ENCODE assay signal across 1 cellular context in the genomic region with DNA sequence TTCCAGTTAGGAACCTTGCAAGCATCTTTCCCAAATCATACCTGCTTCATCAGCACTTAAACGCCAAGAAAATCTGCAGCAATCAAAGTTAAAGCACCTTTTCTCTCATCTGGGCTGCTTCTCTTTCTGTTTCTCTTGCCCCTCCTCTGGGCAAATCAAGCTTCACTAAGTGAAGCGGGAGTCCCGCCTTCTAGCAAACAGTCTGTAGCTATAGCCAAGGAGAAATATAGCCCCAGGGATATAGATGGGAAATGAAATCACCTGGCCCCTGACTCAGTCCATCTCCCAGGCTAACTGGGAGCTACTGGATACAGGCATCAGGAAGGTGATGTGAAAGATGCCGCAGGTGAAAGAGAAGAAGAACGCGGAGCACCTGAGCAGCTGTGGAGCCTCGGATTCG.
TF ChIP-seq lines count a peak whose summit lies in the region.

No MANE protein-coding gene starts in this region.

TF ChIP-seq in GM23338, 12 proteins besides CTCF, POLR2A, EP300 and RAD21 (continued from another document):
- TF ChIP-seq, protein P1, sequence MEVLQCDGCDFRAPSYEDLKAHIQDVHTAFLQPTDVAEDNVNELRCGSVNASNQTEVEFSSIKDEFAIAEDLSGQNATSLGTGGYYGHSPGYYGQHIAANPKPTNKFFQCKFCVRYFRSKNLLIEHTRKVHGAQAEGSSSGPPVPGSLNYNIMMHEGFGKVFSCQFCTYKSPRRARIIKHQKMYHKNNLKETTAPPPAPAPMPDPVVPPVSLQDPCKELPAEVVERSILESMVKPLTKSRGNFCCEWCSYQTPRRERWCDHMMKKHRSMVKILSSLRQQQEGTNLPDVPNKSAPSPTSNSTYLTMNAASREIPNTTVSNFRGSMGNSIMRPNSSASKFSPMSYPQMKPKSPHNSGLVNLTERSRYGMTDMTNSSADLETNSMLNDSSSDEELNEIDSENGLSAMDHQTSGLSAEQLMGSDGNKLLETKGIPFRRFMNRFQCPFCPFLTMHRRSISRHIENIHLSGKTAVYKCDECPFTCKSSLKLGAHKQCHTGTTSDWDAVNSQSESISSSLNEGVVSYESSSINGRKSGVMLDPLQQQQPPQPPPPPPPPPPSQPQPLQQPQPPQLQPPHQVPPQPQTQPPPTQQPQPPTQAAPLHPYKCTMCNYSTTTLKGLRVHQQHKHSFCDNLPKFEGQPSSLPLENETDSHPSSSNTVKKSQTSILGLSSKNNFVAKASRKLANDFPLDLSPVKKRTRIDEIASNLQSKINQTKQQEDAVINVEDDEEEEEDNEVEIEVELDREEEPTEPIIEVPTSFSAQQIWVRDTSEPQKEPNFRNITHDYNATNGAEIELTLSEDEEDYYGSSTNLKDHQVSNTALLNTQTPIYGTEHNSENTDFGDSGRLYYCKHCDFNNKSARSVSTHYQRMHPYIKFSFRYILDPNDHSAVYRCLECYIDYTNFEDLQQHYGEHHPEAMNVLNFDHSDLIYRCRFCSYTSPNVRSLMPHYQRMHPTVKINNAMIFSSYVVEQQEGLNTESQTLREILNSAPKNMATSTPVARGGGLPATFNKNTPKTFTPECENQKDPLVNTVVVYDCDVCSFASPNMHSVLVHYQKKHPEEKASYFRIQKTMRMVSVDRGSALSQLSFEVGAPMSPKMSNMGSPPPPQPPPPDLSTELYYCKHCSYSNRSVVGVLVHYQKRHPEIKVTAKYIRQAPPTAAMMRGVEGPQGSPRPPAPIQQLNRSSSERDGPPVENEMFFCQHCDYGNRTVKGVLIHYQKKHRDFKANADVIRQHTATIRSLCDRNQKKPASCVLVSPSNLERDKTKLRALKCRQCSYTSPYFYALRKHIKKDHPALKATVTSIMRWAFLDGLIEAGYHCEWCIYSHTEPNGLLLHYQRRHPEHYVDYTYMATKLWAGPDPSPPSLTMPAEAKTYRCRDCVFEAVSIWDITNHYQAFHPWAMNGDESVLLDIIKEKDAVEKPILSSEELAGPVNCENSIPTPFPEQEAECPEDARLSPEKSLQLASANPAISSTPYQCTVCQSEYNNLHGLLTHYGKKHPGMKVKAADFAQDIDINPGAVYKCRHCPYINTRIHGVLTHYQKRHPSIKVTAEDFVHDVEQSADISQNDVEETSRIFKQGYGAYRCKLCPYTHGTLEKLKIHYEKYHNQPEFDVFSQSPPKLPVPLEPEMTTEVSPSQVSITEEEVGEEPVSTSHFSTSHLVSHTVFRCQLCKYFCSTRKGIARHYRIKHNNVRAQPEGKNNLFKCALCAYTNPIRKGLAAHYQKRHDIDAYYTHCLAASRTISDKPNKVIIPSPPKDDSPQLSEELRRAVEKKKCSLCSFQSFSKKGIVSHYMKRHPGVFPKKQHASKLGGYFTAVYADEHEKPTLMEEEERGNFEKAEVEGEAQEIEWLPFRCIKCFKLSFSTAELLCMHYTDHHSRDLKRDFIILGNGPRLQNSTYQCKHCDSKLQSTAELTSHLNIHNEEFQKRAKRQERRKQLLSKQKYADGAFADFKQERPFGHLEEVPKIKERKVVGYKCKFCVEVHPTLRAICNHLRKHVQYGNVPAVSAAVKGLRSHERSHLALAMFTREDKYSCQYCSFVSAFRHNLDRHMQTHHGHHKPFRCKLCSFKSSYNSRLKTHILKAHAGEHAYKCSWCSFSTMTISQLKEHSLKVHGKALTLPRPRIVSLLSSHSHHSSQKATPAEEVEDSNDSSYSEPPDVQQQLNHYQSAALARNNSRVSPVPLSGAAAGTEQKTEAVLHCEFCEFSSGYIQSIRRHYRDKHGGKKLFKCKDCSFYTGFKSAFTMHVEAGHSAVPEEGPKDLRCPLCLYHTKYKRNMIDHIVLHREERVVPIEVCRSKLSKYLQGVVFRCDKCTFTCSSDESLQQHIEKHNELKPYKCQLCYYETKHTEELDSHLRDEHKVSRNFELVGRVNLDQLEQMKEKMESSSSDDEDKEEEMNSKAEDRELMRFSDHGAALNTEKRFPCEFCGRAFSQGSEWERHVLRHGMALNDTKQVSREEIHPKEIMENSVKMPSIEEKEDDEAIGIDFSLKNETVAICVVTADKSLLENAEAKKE (CRISPR knock-in tag; IDR thresholded peaks at IDR 0.05): no peak
- TF ChIP-seq CREB1 (CRISPR knock-in tag; IDR thresholded peaks at IDR 0.05; ENCODE audit: low read depth): no peak
- TF ChIP-seq EZH2 (IDR thresholded peaks at IDR 0.05; ENCODE audit: low read depth, unreplicated experiment): no peak
- TF ChIP-seq, protein P2, sequence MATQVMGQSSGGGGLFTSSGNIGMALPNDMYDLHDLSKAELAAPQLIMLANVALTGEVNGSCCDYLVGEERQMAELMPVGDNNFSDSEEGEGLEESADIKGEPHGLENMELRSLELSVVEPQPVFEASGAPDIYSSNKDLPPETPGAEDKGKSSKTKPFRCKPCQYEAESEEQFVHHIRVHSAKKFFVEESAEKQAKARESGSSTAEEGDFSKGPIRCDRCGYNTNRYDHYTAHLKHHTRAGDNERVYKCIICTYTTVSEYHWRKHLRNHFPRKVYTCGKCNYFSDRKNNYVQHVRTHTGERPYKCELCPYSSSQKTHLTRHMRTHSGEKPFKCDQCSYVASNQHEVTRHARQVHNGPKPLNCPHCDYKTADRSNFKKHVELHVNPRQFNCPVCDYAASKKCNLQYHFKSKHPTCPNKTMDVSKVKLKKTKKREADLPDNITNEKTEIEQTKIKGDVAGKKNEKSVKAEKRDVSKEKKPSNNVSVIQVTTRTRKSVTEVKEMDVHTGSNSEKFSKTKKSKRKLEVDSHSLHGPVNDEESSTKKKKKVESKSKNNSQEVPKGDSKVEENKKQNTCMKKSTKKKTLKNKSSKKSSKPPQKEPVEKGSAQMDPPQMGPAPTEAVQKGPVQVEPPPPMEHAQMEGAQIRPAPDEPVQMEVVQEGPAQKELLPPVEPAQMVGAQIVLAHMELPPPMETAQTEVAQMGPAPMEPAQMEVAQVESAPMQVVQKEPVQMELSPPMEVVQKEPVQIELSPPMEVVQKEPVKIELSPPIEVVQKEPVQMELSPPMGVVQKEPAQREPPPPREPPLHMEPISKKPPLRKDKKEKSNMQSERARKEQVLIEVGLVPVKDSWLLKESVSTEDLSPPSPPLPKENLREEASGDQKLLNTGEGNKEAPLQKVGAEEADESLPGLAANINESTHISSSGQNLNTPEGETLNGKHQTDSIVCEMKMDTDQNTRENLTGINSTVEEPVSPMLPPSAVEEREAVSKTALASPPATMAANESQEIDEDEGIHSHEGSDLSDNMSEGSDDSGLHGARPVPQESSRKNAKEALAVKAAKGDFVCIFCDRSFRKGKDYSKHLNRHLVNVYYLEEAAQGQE (IDR thresholded peaks at IDR 0.05; ENCODE audit: unreplicated experiment): no peak
- no peak for TF ChIP-seq ZNF331 (CRISPR knock-in tag; IDR thresholded peaks at IDR 0.05; ENCODE audit: low read depth)
- no peak for TF ChIP-seq ZNF114 (CRISPR knock-in tag; IDR thresholded peaks at IDR 0.05)
- TF ChIP-seq STAT1 (IDR thresholded peaks at IDR 0.05; ENCODE audit: unreplicated experiment): no peak
